Comparison of ENCODE assay signal across 8 cellular contexts in genomic region chr20:49928411-49929141, GRCh38. TPM values are rescaled to one million over a fixed set of nuclear protein-coding genes. Genes with fewer than 3 reads are reported as not detected.
DNase-seq lines count a peak whose midpoint lies in the region; ATAC-seq and TF ChIP-seq lines count a peak whose summit lies in the region.

No MANE protein-coding gene starts in this region.

- H3K56ac ChIP-seq in H9 (ENCODE audit: insufficient read length, low read depth, low read length): no peak overlapping the region

- no peak overlapping the region for H3T11ph ChIP-seq in H9 (ENCODE audit: low read length)

- no peak overlapping the region for H2BK15ac ChIP-seq in H9 (ENCODE audit: low read depth, low read length)

- peaks cover 4% of the 10 kb centered on the region for H3K27me3 Mint-ChIP-seq in H9 (ENCODE audit: low read depth)
- peaks cover 2% of the 10 kb centered on the region for H3K27me3 Mint-ChIP-seq in activated CD4-positive, alpha-beta T cell treated with anti-CD3 and anti-CD28 coated beads for 36 hours

- no peak overlapping the region for H2BK20ac ChIP-seq in H9 (ENCODE audit: low read depth, low read length, poor library complexity, severe bottlenecking)

- no peak overlapping the region for H2BK120ac ChIP-seq in H9 (ENCODE audit: low read depth, low read length, poor library complexity, severe bottlenecking)

- no peaks in the 10 kb centered on the region for H3K36me3 Mint-ChIP-seq in H9 (ENCODE audit: insufficient read depth in 1 of 3, low read depth in 3 of 3)
- H3K36me3 Mint-ChIP-seq in activated CD4-positive, alpha-beta T cell treated with anti-CD3 and anti-CD28 coated beads for 36 hours (ENCODE audit: low read depth): no peaks in the 10 kb centered on the region

- peaks cover 0 to 2% of the 10 kb centered on the region in 2 experiments; a peak in 1 of 4 replicates for H3K4me1 Mint-ChIP-seq in H9
- peaks cover 6% of the 10 kb centered on the region for H3K4me1 Mint-ChIP-seq in activated CD4-positive, alpha-beta T cell treated with anti-CD3 and anti-CD28 coated beads for 36 hours

- H4K20me1 ChIP-seq in H9 (ENCODE audit: control insufficient read depth, insufficient read depth, insufficient read length): no peaks in the 10 kb centered on the region

- H3K9ac ChIP-seq in H9 (ENCODE audit: extremely low read depth, insufficient read length, low read length): no peak overlapping the region

- no peak overlapping the region for H3K27ac Mint-ChIP-seq in H9
- H3K27ac Mint-ChIP-seq in activated CD4-positive, alpha-beta T cell treated with anti-CD3 and anti-CD28 coated beads for 36 hours: peak overlapping the region; percentile 63

- no peak overlapping the region for H4K5ac ChIP-seq in H9 (ENCODE audit: insufficient read length, low read depth, low read length)

- intact Hi-C loops in activated CD4-positive, alpha-beta T cell treated with anti-CD3 and anti-CD28 coated beads for 36 hours (cut with DNase I, micrococcal nuclease): loop anchor here (1.0 to 10.0 kb wide), 5 partner anchors 14 to 594 kb away; partner anchors contain the start of gene SPATA2 (in 1 of the 2)

- no peak overlapping the region for H4K8ac ChIP-seq in H9 (replicated peaks; ENCODE audit: insufficient read length, low read depth, low read length)

- H3K27me3 ChIP-seq in H9 (ENCODE audit: insufficient read depth, low read length): no peaks in the 10 kb centered on the region

- no peak overlapping the region for H3K27ac ChIP-seq in H9 (ENCODE audit: insufficient read length, low read depth, low read length)

- no CpG with 5 or more reads among the region's 15 CpGs for WGBS in H9 (ENCODE audit: extremely low coverage, insufficient read length, low lambda C conversion rate)

- peaks cover 0 to 2% of the 10 kb centered on the region in 2 experiments; a peak in 1 of 5 replicates for H3K9me3 Mint-ChIP-seq in H9
- no peaks in the 10 kb centered on the region for H3K9me3 Mint-ChIP-seq in activated CD4-positive, alpha-beta T cell treated with anti-CD3 and anti-CD28 coated beads for 36 hours (ENCODE audit: low read depth)

- no peak overlapping the region for H3K4ac ChIP-seq in H9 (ENCODE audit: low read depth, low read length)

- H2BK5ac ChIP-seq in H9 (ENCODE audit: insufficient read length, low read length): no peak overlapping the region

- peak; percentile 98 for ATAC-seq in activated CD4-positive, alpha-beta T cell treated with anti-CD3 and anti-CD28 coated beads for 36 hours
- ATAC-seq in left lobe of liver (peak; percentile 97), HG03025 (IDR thresholded peaks at IDR 0.05; ENCODE audit: low FRiP score, unreplicated experiment) (no peak)

- DNase-seq in AML-193 (lab: John Stamatoyannopoulos, UW): peak; percentile 78 to 87
- DNase-seq in H9: peak; percentile 78
- peak; percentile 28 for DNase-seq in NCI-H524 treated with DMSO at 0.1 percent for 48 hours (lab: John Stamatoyannopoulos, UW)
- peak; percentile 90 for DNase-seq in activated CD4-positive, alpha-beta T cell treated with anti-CD3 and anti-CD28 coated beads for 36 hours
- DNase-seq in cerebellum (ENCODE audit: low spot score): peak; percentile 87
- peak; percentile 77 for DNase-seq in left lobe of liver (ENCODE audit: low spot score)
- peak; percentile 78 to 80 for DNase-seq in stimulated activated CD4-positive, alpha-beta T cell treated with anti-CD3 and anti-CD28 coated beads, Interleukin-2, amount 100 ng/mL, for 48 hours

- peak; percentile 94 for TF ChIP-seq CTCF in H9 (conservative IDR thresholded peaks at IDR 0.05)

- no peaks in the 10 kb centered on the region for H3K79me2 ChIP-seq in H9 (ENCODE audit: insufficient read depth, low read length)

- H3K14ac ChIP-seq in H9 (ENCODE audit: insufficient read depth, low read length): no peak overlapping the region

- no peak overlapping the region for H3K18ac ChIP-seq in H9 (ENCODE audit: insufficient read length, low read depth, low read length)

- H3K79me1 ChIP-seq in H9 (ENCODE audit: insufficient read depth, low read depth, low read length, poor library complexity, severe bottlenecking): no peaks in the 10 kb centered on the region

- CTCF ChIA-PET in activated CD4-positive, alpha-beta T cell treated with anti-CD3 and anti-CD28 coated beads for 36 hours (lab: Charles Lee): interaction anchor here (0.6 to 1.2 kb wide), 4 partner anchors 8 to 596 kb away, joined by 3 to 6 read pairs (median 3); partner anchors contain the start of gene RNF114

- no peak overlapping the region for H3K23ac ChIP-seq in H9 (ENCODE audit: insufficient read length, low read depth, low read length)

- H4K91ac ChIP-seq in H9 (ENCODE audit: insufficient read length, low read depth, low read length): no peak overlapping the region

- no peak overlapping the region for H3K4me2 ChIP-seq in H9 (ENCODE audit: insufficient read depth, insufficient read length, low read length)

- H3K9me3 ChIP-seq in H9 (ENCODE audit: control insufficient read depth, low read depth, low read length): no peaks in the 10 kb centered on the region

- no peak overlapping the region for H2BK12ac ChIP-seq in H9 (ENCODE audit: insufficient read length, low read depth, low read length)

- POLR2A ChIA-PET in activated CD4-positive, alpha-beta T cell treated with anti-CD3 and anti-CD28 coated beads for 36 hours (lab: Charles Lee): no interaction called here

- H3K4me3 Mint-ChIP-seq in H9: no peak overlapping the region
- no peak overlapping the region for H3K4me3 Mint-ChIP-seq in activated CD4-positive, alpha-beta T cell treated with anti-CD3 and anti-CD28 coated beads for 36 hours

- H3K4me1 ChIP-seq in H9 (ENCODE audit: insufficient read depth, low read length): no peaks in the 10 kb centered on the region

- H2AK5ac ChIP-seq in H9 (ENCODE audit: insufficient read length, low read length): no peak overlapping the region

- H3K23me2 ChIP-seq in H9 (ENCODE audit: insufficient read length, low read depth, low read length, poor library complexity, severe bottlenecking): no peaks in the 10 kb centered on the region

- no peak overlapping the region for H2AFZ ChIP-seq in H9 (ENCODE audit: low read length)

RNA-seq across cellular contexts. Expression of gene RNF114, which starts 7.6 kb away (rescaled TPM):
- total RNA-seq in H9 (2021) (73.4 and 75.5 TPM in 2 replicates), cerebellum (49.5 TPM), left lobe of liver (42.6 TPM)
- 10 to 100 TPM; 47.5 to 66.6 TPM for total RNA-seq in activated CD4-positive, alpha-beta T cell treated with anti-CD3 and anti-CD28 coated beads for 36 hours

RNA-seq across cellular contexts. Expression of gene SPATA2, which starts 13.2 kb away (rescaled TPM):
- total RNA-seq in H9 (2021) (9.6 and 9.8 TPM in 2 replicates), cerebellum (2.6 TPM), left lobe of liver (3.2 TPM)
- 10 to 100 TPM in 1 of 2 experiments, 1 to 10 TPM in 1; 8.7 to 10.1 TPM for total RNA-seq in activated CD4-positive, alpha-beta T cell treated with anti-CD3 and anti-CD28 coated beads for 36 hours

RNA-seq across cellular contexts. Expression of gene SNAI1, which starts 54.2 kb away (rescaled TPM):
- total RNA-seq in H9 (2021): 6.4 and 7.0 TPM in 2 replicates
- total RNA-seq in activated CD4-positive, alpha-beta T cell treated with anti-CD3 and anti-CD28 coated beads for 36 hours: under 1 TPM; 0.25 to 0.34 TPM
- 0.27 TPM for total RNA-seq in cerebellum
- 0.75 TPM for total RNA-seq in left lobe of liver

Comparison
In these comparisons a context has a peak if more than half of its experiments do, and no peak if none do; other contexts are left out.
1. DNase-seq: peak in every context shown above with its lines; median percentile 90 in activated CD4-positive, alpha-beta T cell treated with anti-CD3 and anti-CD28 coated beads for 36 hours; 87 in cerebellum; 82 in AML-193; 79 in stimulated activated CD4-positive, alpha-beta T cell treated with anti-CD3 and anti-CD28 coated beads, Interleukin-2, amount 100 ng/mL, for 48 hours; 78 in H9; 77 in left lobe of liver; 28 in NCI-H524 treated with DMSO at 0.1 percent for 48 hours.